In genomic region chr16:15682105-15682570, GRCh38 we compare ENCODE assay signal across 1 cellular context.
A peak's percentile ranks its signal among the peaks of the same experiment; 100 is the strongest.
TF ChIP-seq lines count a peak whose summit lies in the region.

No MANE protein-coding gene starts in this region.

TF ChIP-seq in HepG2, 621 proteins besides CTCF, POLR2A, EP300 and RAD21 (continued from another document and continues in another):
- no peak for TF ChIP-seq ZHX2 (IDR thresholded peaks at IDR 0.05; ENCODE audit: low read depth)
- no peak for TF ChIP-seq ZHX2 (CRISPR knock-in tag; IDR thresholded peaks at IDR 0.05; ENCODE audit: borderline replicate concordance)
- TF ChIP-seq GATAD2A (CRISPR knock-in tag; IDR thresholded peaks at IDR 0.05): peak; percentile 78
- TF ChIP-seq MLX (CRISPR knock-in tag; IDR thresholded peaks at IDR 0.05): no peak
- no peak for TF ChIP-seq HNF1A (IDR thresholded peaks at IDR 0.05; ENCODE audit: low read depth)
- no peak for TF ChIP-seq HNF1A (CRISPR knock-in tag; IDR thresholded peaks at IDR 0.05; ENCODE audit: borderline replicate concordance)
- TF ChIP-seq NFKBIZ (CRISPR knock-in tag; IDR thresholded peaks at IDR 0.05): no peak
- TF ChIP-seq ZNF558 (CRISPR knock-in tag; IDR thresholded peaks at IDR 0.05; ENCODE audit: borderline replicate concordance): no peak
- no peak for TF ChIP-seq ZBTB4 (CRISPR knock-in tag; IDR thresholded peaks at IDR 0.05; ENCODE audit: borderline replicate concordance)
- TF ChIP-seq CENPBD1 (CRISPR knock-in tag; IDR thresholded peaks at IDR 0.05; ENCODE audit: borderline replicate concordance, low read depth): no peak
- no peak for TF ChIP-seq NBN (conservative IDR thresholded peaks at IDR 0.05)
- no peak for TF ChIP-seq CC2D1A (CRISPR knock-in tag; IDR thresholded peaks at IDR 0.05)
- TF ChIP-seq MIER3 (CRISPR knock-in tag; IDR thresholded peaks at IDR 0.05; ENCODE audit: borderline replicate concordance): peak; percentile 59; the same call in 1 of the 2 replicates
- TF ChIP-seq ZNF296 (CRISPR knock-in tag; conservative IDR thresholded peaks at IDR 0.05): no peak
- TF ChIP-seq MNT (IDR thresholded peaks at IDR 0.05): no peak
- no peak for TF ChIP-seq ZNF292 (CRISPR knock-in tag; IDR thresholded peaks at IDR 0.05; ENCODE audit: borderline replicate concordance, low read depth)
- peak; percentile 51; the same call in 1 of the 2 replicates for TF ChIP-seq YEATS2 (CRISPR knock-in tag; IDR thresholded peaks at IDR 0.05; ENCODE audit: borderline replicate concordance)
- TF ChIP-seq ZNF362 (CRISPR knock-in tag; IDR thresholded peaks at IDR 0.05; ENCODE audit: borderline replicate concordance): no peak
- TF ChIP-seq ZNF354B (CRISPR knock-in tag; IDR thresholded peaks at IDR 0.05): no peak
- TF ChIP-seq NFE2 (CRISPR knock-in tag; IDR thresholded peaks at IDR 0.05): no peak
- no peak for TF ChIP-seq ZNF205 (CRISPR knock-in tag; IDR thresholded peaks at IDR 0.05)
- no peak for TF ChIP-seq CBFB (CRISPR knock-in tag; IDR thresholded peaks at IDR 0.05)
- 0 out of 2 replicates have a peak, but pooled peaks have one; percentile 28 for TF ChIP-seq HOXA5 (CRISPR knock-in tag; IDR thresholded peaks at IDR 0.05)
- TF ChIP-seq SMAD1 (CRISPR knock-in tag; IDR thresholded peaks at IDR 0.05; ENCODE audit: borderline replicate concordance, low read depth): no peak
- no peak for TF ChIP-seq ZBTB1 (CRISPR knock-in tag; IDR thresholded peaks at IDR 0.05; ENCODE audit: borderline replicate concordance)
- no peak for TF ChIP-seq ZSCAN21 (CRISPR knock-in tag; IDR thresholded peaks at IDR 0.05; ENCODE audit: borderline replicate concordance)
- TF ChIP-seq ZNF883 (CRISPR knock-in tag; IDR thresholded peaks at IDR 0.05; ENCODE audit: not compliant biosample characterization): no peak
- no peak for TF ChIP-seq NR3C1 (CRISPR knock-in tag; IDR thresholded peaks at IDR 0.05)
- no peak for TF ChIP-seq AFF4 (CRISPR knock-in tag; IDR thresholded peaks at IDR 0.05)
- no peak for TF ChIP-seq TFAP4 (IDR thresholded peaks at IDR 0.05; ENCODE audit: borderline replicate concordance, low read depth)
- no peak for TF ChIP-seq PRMT3 (CRISPR knock-in tag; IDR thresholded peaks at IDR 0.05; ENCODE audit: borderline replicate concordance, low read depth)
- no peak for TF ChIP-seq SP5 (CRISPR knock-in tag; IDR thresholded peaks at IDR 0.05; ENCODE audit: borderline replicate concordance, low read depth)
